ENCODE assay signal across 9 cellular contexts in the genomic region with DNA sequence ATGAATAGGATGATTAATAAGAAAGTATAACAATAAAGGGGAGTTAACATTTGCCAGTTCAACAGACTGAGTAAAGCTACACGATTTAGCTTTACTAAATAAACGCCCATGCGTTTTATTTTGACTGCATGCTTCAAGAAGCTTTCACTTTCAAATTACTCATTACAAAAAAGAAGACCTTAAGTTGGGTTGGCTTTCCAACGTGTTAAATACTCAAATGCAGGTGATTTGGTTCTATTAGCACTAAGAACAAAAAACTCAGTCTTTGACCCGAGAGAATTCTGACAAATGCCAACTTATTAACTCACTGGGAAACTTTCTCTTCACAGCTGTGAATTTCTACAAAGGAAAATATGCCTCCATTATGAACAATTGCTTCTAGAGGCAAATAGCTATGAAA. TPM values are rescaled to one million over a fixed set of nuclear protein-coding genes. Genes with fewer than 3 reads are reported as not detected.
DNase-seq lines count a peak whose midpoint lies in the region; ATAC-seq lines count a peak whose summit lies in the region.
"Had no signal": no experiment of that assay in that cellular context is flagged by ENCODE, and none has a peak within 500 bp of the region (broad histone marks: within the 10 kb centered on the region; RNA-seq: fewer than 3 reads in every experiment).

No MANE protein-coding gene starts in this region.

- intact Hi-C loops in activated CD4-positive, alpha-beta T cell treated with anti-CD3 and anti-CD28 coated beads for 36 hours (cut with DNase I, micrococcal nuclease): loop anchor here (1.0 to 2.0 kb wide), 2 partner anchors 25 to 129 kb away; a partner anchor contains a TSS

- CTCF ChIA-PET in activated CD4-positive, alpha-beta T cell treated with anti-CD3 and anti-CD28 coated beads for 36 hours (lab: Charles Lee): interaction anchor here (0.6 to 5.2 kb wide), 17 partner anchors 8 to 273 kb away, joined by 3 to 47 read pairs (median 4); a partner anchor contains a TSS
- CTCF ChIA-PET in activated CD4-positive, alpha-beta T cell treated with anti-CD3 and anti-CD28 coated beads, Interleukin-2, amount 10 ng/mL, durations not matched to agents 7 days and 5 days (lab: Charles Lee): interaction anchor here (0.8 to 2.1 kb wide), 7 partner anchors 10 to 963 kb away, joined by 3 to 9 read pairs (median 4); a partner anchor contains a TSS

- no peak for DNase-seq in activated CD4-positive, alpha-beta T cell treated with anti-CD3 and anti-CD28 coated beads for 36 hours
- DNase-seq in activated CD4-positive, alpha-beta T cell treated with anti-CD3 and anti-CD28 coated beads, Interleukin-2, amount 10 ng/mL, durations not matched to agents 7 days and 5 days: no peak
- no peak for DNase-seq in T-helper 2 cell treated with Interferon-gamma antibody and Interleukin-4, amounts not matched to agents 5 μg/mL and 100 μg/mL, for 36 hours (ENCODE audit: low spot score)
- DNase-seq in stimulated activated naive B cell treated with anti-CD40 and anti-IgM and Interleukin-4, amounts not matched to agents 10 μg/mL and 1 μg/mL and 100 μg/mL, for 72 hours: no peak
- no peak for DNase-seq in NCI-H1694 treated with DMSO at 0.1 percent for 48 hours (lab: John Stamatoyannopoulos, UW)
- no peak for DNase-seq in activated CD8-positive, alpha-beta memory T cell treated with anti-CD3 and anti-CD28 coated beads, Interleukin-2, amount 50 U/mL, for 48 hours
- no peak for DNase-seq in amniotic stem cell (lab: John Stamatoyannopoulos, UW)
- DNase-seq: activated naive CD4-positive, alpha-beta T cell treated with anti-CD3 and anti-CD28 coated beads, Interleukin-2, amount 50 U/mL, for 16 hours had no signal

- peak overlapping the region; percentile 11 for H3K4me3 Mint-ChIP-seq in activated CD4-positive, alpha-beta T cell treated with anti-CD3 and anti-CD28 coated beads for 36 hours
- no peak overlapping the region for H3K4me3 Mint-ChIP-seq in activated CD4-positive, alpha-beta T cell treated with anti-CD3 and anti-CD28 coated beads, Interleukin-2, amount 10 ng/mL, durations not matched to agents 7 days and 5 days
- H3K4me3 Mint-ChIP-seq in T-helper 2 cell treated with Interferon-gamma antibody and Interleukin-4, amounts not matched to agents 5 μg/mL and 100 μg/mL, for 36 hours: peak overlapping the region; percentile 9
- H3K4me3 Mint-ChIP-seq in stimulated activated naive B cell treated with anti-CD40 and anti-IgM and Interleukin-4, amounts not matched to agents 10 μg/mL and 1 μg/mL and 100 μg/mL, for 72 hours: peak overlapping the region in 1 of 2 donors; percentile 63

- no peaks in the 10 kb centered on the region for H3K27me3 Mint-ChIP-seq in activated CD4-positive, alpha-beta T cell treated with anti-CD3 and anti-CD28 coated beads for 36 hours
- no peaks in the 10 kb centered on the region for H3K27me3 Mint-ChIP-seq in activated CD4-positive, alpha-beta T cell treated with anti-CD3 and anti-CD28 coated beads, Interleukin-2, amount 10 ng/mL, durations not matched to agents 7 days and 5 days
- no peaks in the 10 kb centered on the region for H3K27me3 Mint-ChIP-seq in T-helper 2 cell treated with Interferon-gamma antibody and Interleukin-4, amounts not matched to agents 5 μg/mL and 100 μg/mL, for 36 hours (ENCODE audit: low read depth)
- no peaks in the 10 kb centered on the region for H3K27me3 Mint-ChIP-seq in stimulated activated naive B cell treated with anti-CD40 and anti-IgM and Interleukin-4, amounts not matched to agents 10 μg/mL and 1 μg/mL and 100 μg/mL, for 72 hours

- no peak overlapping the region for H3K27ac Mint-ChIP-seq in activated CD4-positive, alpha-beta T cell treated with anti-CD3 and anti-CD28 coated beads for 36 hours
- H3K27ac Mint-ChIP-seq in activated CD4-positive, alpha-beta T cell treated with anti-CD3 and anti-CD28 coated beads, Interleukin-2, amount 10 ng/mL, durations not matched to agents 7 days and 5 days: no peak overlapping the region
- peak overlapping the region; percentile 23 for H3K27ac Mint-ChIP-seq in T-helper 2 cell treated with Interferon-gamma antibody and Interleukin-4, amounts not matched to agents 5 μg/mL and 100 μg/mL, for 36 hours
- H3K27ac Mint-ChIP-seq in stimulated activated naive B cell treated with anti-CD40 and anti-IgM and Interleukin-4, amounts not matched to agents 10 μg/mL and 1 μg/mL and 100 μg/mL, for 72 hours: peak overlapping the region; percentile 59

- POLR2A ChIA-PET in activated CD4-positive, alpha-beta T cell treated with anti-CD3 and anti-CD28 coated beads for 36 hours (lab: Charles Lee): interaction anchor here (0.6 to 0.9 kb wide), 3 partner anchors 42 to 129 kb away, joined by 3 to 4 read pairs (median 3); no protein-coding TSS in a partner anchor
- POLR2A ChIA-PET in activated CD4-positive, alpha-beta T cell treated with anti-CD3 and anti-CD28 coated beads, Interleukin-2, amount 10 ng/mL, durations not matched to agents 7 days and 5 days (lab: Charles Lee): interaction anchor here (0.6 kb wide), 2 partner anchors 13 to 450 kb away, joined by 3 to 4 read pairs; no protein-coding TSS in a partner anchor

- no peaks in the 10 kb centered on the region for H3K9me3 Mint-ChIP-seq in activated CD4-positive, alpha-beta T cell treated with anti-CD3 and anti-CD28 coated beads for 36 hours (ENCODE audit: low read depth)
- peaks cover 2% of the 10 kb centered on the region for H3K9me3 Mint-ChIP-seq in activated CD4-positive, alpha-beta T cell treated with anti-CD3 and anti-CD28 coated beads, Interleukin-2, amount 10 ng/mL, durations not matched to agents 7 days and 5 days
- no peaks in the 10 kb centered on the region for H3K9me3 Mint-ChIP-seq in T-helper 2 cell treated with Interferon-gamma antibody and Interleukin-4, amounts not matched to agents 5 μg/mL and 100 μg/mL, for 36 hours
- H3K9me3 Mint-ChIP-seq in stimulated activated naive B cell treated with anti-CD40 and anti-IgM and Interleukin-4, amounts not matched to agents 10 μg/mL and 1 μg/mL and 100 μg/mL, for 72 hours: no peaks in the 10 kb centered on the region

- peaks cover 33% of the 10 kb centered on the region for H3K36me3 Mint-ChIP-seq in activated CD4-positive, alpha-beta T cell treated with anti-CD3 and anti-CD28 coated beads for 36 hours (ENCODE audit: low read depth)
- H3K36me3 Mint-ChIP-seq in activated CD4-positive, alpha-beta T cell treated with anti-CD3 and anti-CD28 coated beads, Interleukin-2, amount 10 ng/mL, durations not matched to agents 7 days and 5 days (ENCODE audit: low read depth): peaks cover 54% of the 10 kb centered on the region
- H3K36me3 Mint-ChIP-seq in T-helper 2 cell treated with Interferon-gamma antibody and Interleukin-4, amounts not matched to agents 5 μg/mL and 100 μg/mL, for 36 hours (ENCODE audit: low read depth): peaks cover 45% of the 10 kb centered on the region
- peaks cover 30 to 41% of the 10 kb centered on the region in 2 donors for H3K36me3 Mint-ChIP-seq in stimulated activated naive B cell treated with anti-CD40 and anti-IgM and Interleukin-4, amounts not matched to agents 10 μg/mL and 1 μg/mL and 100 μg/mL, for 72 hours

- ATAC-seq in activated CD4-positive, alpha-beta T cell treated with anti-CD3 and anti-CD28 coated beads for 36 hours: peak; percentile 71
- ATAC-seq in HG02798 (IDR thresholded peaks at IDR 0.05; ENCODE audit: poor library complexity, unreplicated experiment): peak; percentile 84
- ATAC-seq in stimulated activated naive B cell treated with anti-CD40 and anti-IgM and Interleukin-4, amounts not matched to agents 10 μg/mL and 1 μg/mL and 100 μg/mL, for 72 hours (replicated peaks): peak; percentile 86 to 89

- peaks cover 45% of the 10 kb centered on the region for H3K4me1 Mint-ChIP-seq in activated CD4-positive, alpha-beta T cell treated with anti-CD3 and anti-CD28 coated beads for 36 hours
- peaks cover 22% of the 10 kb centered on the region for H3K4me1 Mint-ChIP-seq in activated CD4-positive, alpha-beta T cell treated with anti-CD3 and anti-CD28 coated beads, Interleukin-2, amount 10 ng/mL, durations not matched to agents 7 days and 5 days
- peaks cover 23% of the 10 kb centered on the region for H3K4me1 Mint-ChIP-seq in T-helper 2 cell treated with Interferon-gamma antibody and Interleukin-4, amounts not matched to agents 5 μg/mL and 100 μg/mL, for 36 hours (ENCODE audit: low read depth)
- H3K4me1 Mint-ChIP-seq in stimulated activated naive B cell treated with anti-CD40 and anti-IgM and Interleukin-4, amounts not matched to agents 10 μg/mL and 1 μg/mL and 100 μg/mL, for 72 hours: peaks cover 17 to 30% of the 10 kb centered on the region in 2 donors

RNA-seq across cellular contexts. Expression of a gene that starts 24.8 kb away (rescaled TPM):
- total RNA-seq in activated CD4-positive, alpha-beta T cell treated with anti-CD3 and anti-CD28 coated beads for 36 hours: 10 to 100 TPM; 14.2 to 14.4 TPM
- total RNA-seq in activated CD4-positive, alpha-beta T cell treated with anti-CD3 and anti-CD28 coated beads, Interleukin-2, amount 10 ng/mL, durations not matched to agents 7 days and 5 days: 10 to 100 TPM; 22.4 to 25.8 TPM

RNA-seq across cellular contexts. Expression of a gene that starts 51.9 kb away (rescaled TPM):
- 10 to 100 TPM; 31.1 to 48.2 TPM for total RNA-seq in activated CD4-positive, alpha-beta T cell treated with anti-CD3 and anti-CD28 coated beads for 36 hours
- 10 to 100 TPM; 31.1 to 38.5 TPM for total RNA-seq in activated CD4-positive, alpha-beta T cell treated with anti-CD3 and anti-CD28 coated beads, Interleukin-2, amount 10 ng/mL, durations not matched to agents 7 days and 5 days

Comparison
In these comparisons a context has a peak if more than half of its experiments do, and no peak if none do; other contexts are left out.
1. H3K27ac Mint-ChIP-seq: peak in T-helper 2 cell treated with Interferon-gamma antibody and Interleukin-4, amounts not matched to agents 5 μg/mL and 100 μg/mL, for 36 hours (single experiment) and stimulated activated naive B cell treated with anti-CD40 and anti-IgM and Interleukin-4, amounts not matched to agents 10 μg/mL and 1 μg/mL and 100 μg/mL, for 72 hours (single experiment); none in activated CD4-positive, alpha-beta T cell treated with anti-CD3 and anti-CD28 coated beads for 36 hours (single experiment) and activated CD4-positive, alpha-beta T cell treated with anti-CD3 and anti-CD28 coated beads, Interleukin-2, amount 10 ng/mL, durations not matched to agents 7 days and 5 days (single experiment).
2. Peak in every context shown above with its lines, with median percentiles within 50 percentile points of each other: ATAC-seq.